ENCODE assay signal across 1 cellular context in the genomic region with DNA sequence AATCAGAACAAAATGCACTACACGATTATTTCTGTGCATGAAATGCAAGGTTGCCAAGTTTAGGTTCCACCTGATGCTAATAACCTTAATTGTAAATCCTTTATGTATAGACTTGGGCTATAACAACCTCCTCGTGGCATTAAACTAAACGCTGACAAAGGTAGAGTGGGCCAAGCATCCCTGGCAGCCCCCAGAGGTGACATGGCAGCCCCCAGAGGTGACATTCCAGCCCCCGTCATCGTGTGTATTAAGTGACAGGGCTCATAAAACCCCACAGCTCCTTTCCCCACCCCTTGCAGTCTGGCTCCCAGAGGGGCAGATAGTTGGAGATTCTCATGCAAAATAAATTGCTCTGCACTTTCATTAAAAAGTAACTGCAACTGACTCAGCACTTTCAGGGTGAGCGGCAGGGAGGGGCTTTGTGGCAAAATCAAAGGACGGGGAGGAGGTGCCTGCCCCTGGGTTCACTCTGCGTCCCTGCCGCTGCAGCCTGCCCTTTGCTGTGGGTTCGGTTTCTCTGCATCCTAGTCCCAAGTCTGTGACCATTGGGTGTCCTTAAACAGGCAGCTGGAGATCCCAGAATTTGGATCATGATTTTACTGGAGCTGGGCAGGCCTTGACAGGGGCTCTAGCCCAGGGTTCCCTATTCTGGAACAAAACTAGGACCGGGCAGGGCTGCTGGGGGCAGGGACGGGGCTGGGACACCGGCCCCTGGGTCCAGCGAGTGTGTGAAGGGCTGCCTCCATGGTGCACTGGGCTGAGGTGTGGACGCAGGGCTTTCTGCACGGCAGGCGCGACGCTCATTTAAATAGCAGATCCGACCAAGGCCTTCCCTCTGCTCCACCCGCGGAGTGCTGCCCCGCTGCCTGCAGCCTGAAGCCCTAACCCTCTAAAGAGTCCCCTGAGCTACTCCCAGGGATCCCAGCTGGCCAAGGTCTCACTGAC.
TF ChIP-seq lines count a peak whose summit lies in the region.

No MANE protein-coding gene starts in this region.

TF ChIP-seq in H1, 55 proteins besides CTCF, POLR2A, EP300 and RAD21:
- TF ChIP-seq FOSL1 (IDR thresholded peaks at IDR 0.05; ENCODE audit: insufficient read depth, low read depth, low read length): no peak
- no peak for TF ChIP-seq SP4 (IDR thresholded peaks at IDR 0.05; ENCODE audit: low read length)
- TF ChIP-seq, protein P1, sequence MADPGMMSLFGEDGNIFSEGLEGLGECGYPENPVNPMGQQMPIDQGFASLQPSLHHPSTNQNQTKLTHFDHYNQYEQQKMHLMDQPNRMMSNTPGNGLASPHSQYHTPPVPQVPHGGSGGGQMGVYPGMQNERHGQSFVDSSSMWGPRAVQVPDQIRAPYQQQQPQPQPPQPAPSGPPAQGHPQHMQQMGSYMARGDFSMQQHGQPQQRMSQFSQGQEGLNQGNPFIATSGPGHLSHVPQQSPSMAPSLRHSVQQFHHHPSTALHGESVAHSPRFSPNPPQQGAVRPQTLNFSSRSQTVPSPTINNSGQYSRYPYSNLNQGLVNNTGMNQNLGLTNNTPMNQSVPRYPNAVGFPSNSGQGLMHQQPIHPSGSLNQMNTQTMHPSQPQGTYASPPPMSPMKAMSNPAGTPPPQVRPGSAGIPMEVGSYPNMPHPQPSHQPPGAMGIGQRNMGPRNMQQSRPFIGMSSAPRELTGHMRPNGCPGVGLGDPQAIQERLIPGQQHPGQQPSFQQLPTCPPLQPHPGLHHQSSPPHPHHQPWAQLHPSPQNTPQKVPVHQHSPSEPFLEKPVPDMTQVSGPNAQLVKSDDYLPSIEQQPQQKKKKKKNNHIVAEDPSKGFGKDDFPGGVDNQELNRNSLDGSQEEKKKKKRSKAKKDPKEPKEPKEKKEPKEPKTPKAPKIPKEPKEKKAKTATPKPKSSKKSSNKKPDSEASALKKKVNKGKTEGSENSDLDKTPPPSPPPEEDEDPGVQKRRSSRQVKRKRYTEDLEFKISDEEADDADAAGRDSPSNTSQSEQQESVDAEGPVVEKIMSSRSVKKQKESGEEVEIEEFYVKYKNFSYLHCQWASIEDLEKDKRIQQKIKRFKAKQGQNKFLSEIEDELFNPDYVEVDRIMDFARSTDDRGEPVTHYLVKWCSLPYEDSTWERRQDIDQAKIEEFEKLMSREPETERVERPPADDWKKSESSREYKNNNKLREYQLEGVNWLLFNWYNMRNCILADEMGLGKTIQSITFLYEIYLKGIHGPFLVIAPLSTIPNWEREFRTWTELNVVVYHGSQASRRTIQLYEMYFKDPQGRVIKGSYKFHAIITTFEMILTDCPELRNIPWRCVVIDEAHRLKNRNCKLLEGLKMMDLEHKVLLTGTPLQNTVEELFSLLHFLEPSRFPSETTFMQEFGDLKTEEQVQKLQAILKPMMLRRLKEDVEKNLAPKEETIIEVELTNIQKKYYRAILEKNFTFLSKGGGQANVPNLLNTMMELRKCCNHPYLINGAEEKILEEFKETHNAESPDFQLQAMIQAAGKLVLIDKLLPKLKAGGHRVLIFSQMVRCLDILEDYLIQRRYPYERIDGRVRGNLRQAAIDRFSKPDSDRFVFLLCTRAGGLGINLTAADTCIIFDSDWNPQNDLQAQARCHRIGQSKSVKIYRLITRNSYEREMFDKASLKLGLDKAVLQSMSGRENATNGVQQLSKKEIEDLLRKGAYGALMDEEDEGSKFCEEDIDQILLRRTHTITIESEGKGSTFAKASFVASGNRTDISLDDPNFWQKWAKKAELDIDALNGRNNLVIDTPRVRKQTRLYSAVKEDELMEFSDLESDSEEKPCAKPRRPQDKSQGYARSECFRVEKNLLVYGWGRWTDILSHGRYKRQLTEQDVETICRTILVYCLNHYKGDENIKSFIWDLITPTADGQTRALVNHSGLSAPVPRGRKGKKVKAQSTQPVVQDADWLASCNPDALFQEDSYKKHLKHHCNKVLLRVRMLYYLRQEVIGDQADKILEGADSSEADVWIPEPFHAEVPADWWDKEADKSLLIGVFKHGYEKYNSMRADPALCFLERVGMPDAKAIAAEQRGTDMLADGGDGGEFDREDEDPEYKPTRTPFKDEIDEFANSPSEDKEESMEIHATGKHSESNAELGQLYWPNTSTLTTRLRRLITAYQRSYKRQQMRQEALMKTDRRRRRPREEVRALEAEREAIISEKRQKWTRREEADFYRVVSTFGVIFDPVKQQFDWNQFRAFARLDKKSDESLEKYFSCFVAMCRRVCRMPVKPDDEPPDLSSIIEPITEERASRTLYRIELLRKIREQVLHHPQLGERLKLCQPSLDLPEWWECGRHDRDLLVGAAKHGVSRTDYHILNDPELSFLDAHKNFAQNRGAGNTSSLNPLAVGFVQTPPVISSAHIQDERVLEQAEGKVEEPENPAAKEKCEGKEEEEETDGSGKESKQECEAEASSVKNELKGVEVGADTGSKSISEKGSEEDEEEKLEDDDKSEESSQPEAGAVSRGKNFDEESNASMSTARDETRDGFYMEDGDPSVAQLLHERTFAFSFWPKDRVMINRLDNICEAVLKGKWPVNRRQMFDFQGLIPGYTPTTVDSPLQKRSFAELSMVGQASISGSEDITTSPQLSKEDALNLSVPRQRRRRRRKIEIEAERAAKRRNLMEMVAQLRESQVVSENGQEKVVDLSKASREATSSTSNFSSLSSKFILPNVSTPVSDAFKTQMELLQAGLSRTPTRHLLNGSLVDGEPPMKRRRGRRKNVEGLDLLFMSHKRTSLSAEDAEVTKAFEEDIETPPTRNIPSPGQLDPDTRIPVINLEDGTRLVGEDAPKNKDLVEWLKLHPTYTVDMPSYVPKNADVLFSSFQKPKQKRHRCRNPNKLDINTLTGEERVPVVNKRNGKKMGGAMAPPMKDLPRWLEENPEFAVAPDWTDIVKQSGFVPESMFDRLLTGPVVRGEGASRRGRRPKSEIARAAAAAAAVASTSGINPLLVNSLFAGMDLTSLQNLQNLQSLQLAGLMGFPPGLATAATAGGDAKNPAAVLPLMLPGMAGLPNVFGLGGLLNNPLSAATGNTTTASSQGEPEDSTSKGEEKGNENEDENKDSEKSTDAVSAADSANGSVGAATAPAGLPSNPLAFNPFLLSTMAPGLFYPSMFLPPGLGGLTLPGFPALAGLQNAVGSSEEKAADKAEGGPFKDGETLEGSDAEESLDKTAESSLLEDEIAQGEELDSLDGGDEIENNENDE (IDR thresholded peaks at IDR 0.05; ENCODE audit: insufficient replicate concordance, low read length): no peak
- no peak for TF ChIP-seq CHD2 (IDR thresholded peaks at IDR 0.05; ENCODE audit: low read length)
- no peak for TF ChIP-seq BRCA1 (IDR thresholded peaks at IDR 0.05; ENCODE audit: low read depth, low read length)
- no peak for TF ChIP-seq CEBPB (IDR thresholded peaks at IDR 0.05; ENCODE audit: low read depth, low read length)
- no peak for TF ChIP-seq TEAD4 (IDR thresholded peaks at IDR 0.05; ENCODE audit: low read depth, low read length)
- no peak for TF ChIP-seq SIRT6 (IDR thresholded peaks at IDR 0.05; ENCODE audit: low read length)
- no peak for TF ChIP-seq CHD1 (IDR thresholded peaks at IDR 0.05; ENCODE audit: low read depth, low read length)
- TF ChIP-seq MAFK (IDR thresholded peaks at IDR 0.05; ENCODE audit: low read depth, low read length): peak; percentile 97
- no peak for TF ChIP-seq SRF (IDR thresholded peaks at IDR 0.05; ENCODE audit: low read depth, low read length)
- no peak for TF ChIP-seq CBX5 (IDR thresholded peaks at IDR 0.05; ENCODE audit: low read depth, low read length)
- TF ChIP-seq POLR2AphosphoS5 (IDR thresholded peaks at IDR 0.05; ENCODE audit: low read depth, low read length): no peak
- TF ChIP-seq JUN (IDR thresholded peaks at IDR 0.05; ENCODE audit: low read depth, low read length): no peak
- no peak for TF ChIP-seq RFX5 (IDR thresholded peaks at IDR 0.05; ENCODE audit: borderline replicate concordance, low read depth, low read length)
- no peak for TF ChIP-seq SAP30 (IDR thresholded peaks at IDR 0.05; ENCODE audit: insufficient read depth, insufficient replicate concordance, low read length)
- no peak for TF ChIP-seq BCL11A (IDR thresholded peaks at IDR 0.05; ENCODE audit: low read depth in 2 of 2, low read length in 2 of 2)
- TF ChIP-seq, protein P2, sequence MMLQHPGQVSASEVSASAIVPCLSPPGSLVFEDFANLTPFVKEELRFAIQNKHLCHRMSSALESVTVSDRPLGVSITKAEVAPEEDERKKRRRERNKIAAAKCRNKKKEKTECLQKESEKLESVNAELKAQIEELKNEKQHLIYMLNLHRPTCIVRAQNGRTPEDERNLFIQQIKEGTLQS (IDR thresholded peaks at IDR 0.05; ENCODE audit: insufficient read depth, low read depth, low read length): no peak
- TF ChIP-seq RNF2 (IDR thresholded peaks at IDR 0.05; ENCODE audit: borderline replicate concordance, low read depth, low read length, missing control alignments, poor library complexity, severe bottlenecking): no peak
- TF ChIP-seq BACH1 (IDR thresholded peaks at IDR 0.05; ENCODE audit: low read length): peak; percentile 99
- TF ChIP-seq GABPA (IDR thresholded peaks at IDR 0.05; ENCODE audit: borderline replicate concordance, insufficient read depth, low read length): 0 out of 2 replicates have a peak, but pooled peaks have one; percentile 12
- TF ChIP-seq SUZ12 (IDR thresholded peaks at IDR 0.05; ENCODE audit: low read length): no peak
- no peak for TF ChIP-seq YY1 (IDR thresholded peaks at IDR 0.05; ENCODE audit: low read depth, low read length)
TF ChIP-seq in H1: peak in this region for 3.
